21 cellular contexts compared by ENCODE assay signal in the genomic region with DNA sequence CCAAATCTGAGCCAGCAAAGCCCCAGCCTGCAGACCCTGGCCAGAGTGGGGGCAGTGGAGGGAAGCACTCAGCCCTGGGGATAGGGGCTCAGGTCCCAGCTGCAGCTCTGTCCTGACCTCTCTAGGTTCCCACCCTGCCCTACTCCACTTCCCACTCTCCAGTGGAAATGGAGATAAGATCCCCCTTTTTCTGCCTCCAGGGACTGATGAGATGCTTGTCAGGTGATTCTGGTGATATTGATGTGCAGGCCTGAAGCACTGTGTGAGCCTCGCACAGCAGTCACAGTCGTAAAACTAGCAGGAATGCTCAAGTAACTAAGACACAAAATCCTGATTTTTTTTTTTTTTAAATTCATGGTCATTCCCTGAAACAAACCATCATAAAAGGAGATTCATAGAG. TPM values are rescaled to one million over a fixed set of nuclear protein-coding genes. Genes with fewer than 3 reads are reported as not detected.
A peak's percentile ranks its signal among the peaks of the same experiment; 100 is the strongest.
DNase-seq lines count a peak whose midpoint lies in the region; ATAC-seq and TF ChIP-seq lines count a peak whose summit lies in the region.
"Had no signal": no experiment of that assay in that cellular context is flagged by ENCODE, and none has a peak within 500 bp of the region (broad histone marks: within the 10 kb centered on the region; RNA-seq: fewer than 3 reads in every experiment).

No MANE protein-coding gene starts in this region.

- H4K91ac ChIP-seq in H9 (ENCODE audit: insufficient read length, low read depth, low read length), result no peak overlapping the region

- no peak overlapping the region for H2BK120ac ChIP-seq in H9 (ENCODE audit: low read depth, low read length, poor library complexity, severe bottlenecking)

- H3K56ac ChIP-seq in H9 (ENCODE audit: insufficient read length, low read depth, low read length), result no peak overlapping the region

- H3K27ac ChIP-seq in cardiac muscle cell, result peak overlapping the region; percentile 51
- H3K27ac ChIP-seq in H9 (ENCODE audit: insufficient read length, low read depth, low read length), result no peak overlapping the region
- no peak overlapping the region for H3K27ac ChIP-seq in upper lobe of right lung
- no peak overlapping the region for H3K27ac ChIP-seq in thyroid gland
- H3K27ac ChIP-seq: C4-2B had no signal

- no peak overlapping the region for H3K4ac ChIP-seq in H9 (ENCODE audit: low read depth, low read length)

- H3T11ph ChIP-seq in H9 (ENCODE audit: low read length), result no peak overlapping the region

- no peaks in the 10 kb centered on the region for H3K27me3 ChIP-seq in cardiac muscle cell
- no peaks in the 10 kb centered on the region for H3K27me3 ChIP-seq in H9 (ENCODE audit: insufficient read depth, low read length)
- H3K27me3 ChIP-seq in upper lobe of right lung, result no peaks in the 10 kb centered on the region
- H3K27me3 ChIP-seq in thyroid gland, result no peaks in the 10 kb centered on the region
- H3K27me3 ChIP-seq: BE2C; BLaER1 treated with 17β-estradiol and CSF1 and Interleukin-3, amounts not matched to agents 10 nM and 100 nM had no signal

- intact Hi-C loops in Right ventricle myocardium inferior (cut with DNase I), result no loop called here
- intact Hi-C loops in upper lobe of right lung (cut with DNase I), result no loop called here
- intact Hi-C loops in thyroid gland (cut with DNase I), result no loop called here

- no peak for TF ChIP-seq POLR2A in thyroid gland (IDR thresholded peaks at IDR 0.05)

- H3K23ac ChIP-seq in H9 (ENCODE audit: insufficient read length, low read depth, low read length), result no peak overlapping the region

- no peak overlapping the region for H2AK5ac ChIP-seq in H9 (ENCODE audit: insufficient read length, low read length)

- peaks cover 3% of the 10 kb centered on the region for H3K23me2 ChIP-seq in H9 (ENCODE audit: insufficient read length, low read depth, low read length, poor library complexity, severe bottlenecking)

- no peak overlapping the region for H2BK15ac ChIP-seq in H9 (ENCODE audit: low read depth, low read length)

- no CpG with 5 or more reads among the region's 2 CpGs for WGBS in H9 (ENCODE audit: extremely low coverage, insufficient read length, low lambda C conversion rate)
- WGBS in thyroid gland, 2 donors, result 95 to 97% methylated on average over 2 of the region's 2 CpGs

- no peaks in the 10 kb centered on the region for H3K4me1 ChIP-seq in cardiac muscle cell (ENCODE audit: low read depth)
- no peaks in the 10 kb centered on the region for H3K4me1 ChIP-seq in H9 (ENCODE audit: insufficient read depth, low read length)
- H3K4me1 ChIP-seq in upper lobe of right lung, result no peaks in the 10 kb centered on the region
- no peaks in the 10 kb centered on the region for H3K4me1 ChIP-seq in thyroid gland
- H3K4me1 ChIP-seq: BE2C, Caco-2 had no signal

- no peak overlapping the region for H4K5ac ChIP-seq in H9 (ENCODE audit: insufficient read length, low read depth, low read length)

- DNase-seq in cardiac muscle cell (ENCODE audit: low read depth in 1 of 2, low spot score in 1 of 2), result no peak
- DNase-seq in Right ventricle myocardium inferior (ENCODE audit: missing footprints), result no peak
- no peak for DNase-seq in H9
- no peak for DNase-seq in nephron progenitor cell
- no peak for DNase-seq in upper lobe of right lung
- no peak for DNase-seq in NCI-H2107 (lab: John Stamatoyannopoulos, UW)
- DNase-seq in thyroid gland, result no peak
- DNase-seq in activated CD8-positive, alpha-beta memory T cell treated with anti-CD3 and anti-CD28 coated beads, Interleukin-2, amount 50 U/mL, for 48 hours, result no peak
- DNase-seq: 8988T; ACHN; BE2C; Caco-2; Calu3; CD4-positive, alpha-beta T cell; CD8-positive, alpha-beta T cell; DMS79 treated with DMSO at 0.1 percent for 48 hours; GF-D8 had no signal

- no peak overlapping the region for H2BK20ac ChIP-seq in H9 (ENCODE audit: low read depth, low read length, poor library complexity, severe bottlenecking)

- H3K4me3 Mint-ChIP-seq in H9 (no peak overlapping the region), nephron progenitor cell (no peak overlapping the region)
- H3K4me3 Mint-ChIP-seq: CD4-positive, alpha-beta T cell; CD8-positive, alpha-beta T cell had no signal

- no peak overlapping the region for H3K14ac ChIP-seq in H9 (ENCODE audit: insufficient read depth, low read length)

- H3K4me3 ChIP-seq in cardiac muscle cell (no peak overlapping the region), upper lobe of right lung (no peak overlapping the region), thyroid gland (replicated peaks in 1 of 3) (no peak overlapping the region)
- H3K4me3 ChIP-seq: BLaER1 treated with 17β-estradiol and CSF1 and Interleukin-3, amounts not matched to agents 10 nM and 100 nM had no signal

- H3K27ac Mint-ChIP-seq in H9 (peak overlapping the region in 2 of 3 experiments; percentile 15 to 89; a peak in 1 of 7 replicates), nephron progenitor cell (peak overlapping the region; percentile 59)
- H3K27ac Mint-ChIP-seq: CD4-positive, alpha-beta T cell; CD8-positive, alpha-beta T cell had no signal

- H3K27me3 Mint-ChIP-seq in H9 (ENCODE audit: low read depth) (no peaks in the 10 kb centered on the region), nephron progenitor cell (ENCODE audit: low read depth, poor library complexity) (no peaks in the 10 kb centered on the region)

- H2AFZ ChIP-seq in H9 (ENCODE audit: low read length), result no peak overlapping the region

- no peak overlapping the region for H4K8ac ChIP-seq in H9 (replicated peaks; ENCODE audit: insufficient read length, low read depth, low read length)

- peaks cover 4% of the 10 kb centered on the region for H3K79me1 ChIP-seq in H9 (ENCODE audit: insufficient read depth, low read depth, low read length, poor library complexity, severe bottlenecking)

- H3K36me3 ChIP-seq in cardiac muscle cell (peaks cover 39% of the 10 kb centered on the region), upper lobe of right lung (peaks cover 79% of the 10 kb centered on the region), thyroid gland (peaks cover 45 to 60% of the 10 kb centered on the region in 2 donors)

- H2BK12ac ChIP-seq in H9 (ENCODE audit: insufficient read length, low read depth, low read length), result no peak overlapping the region

- ATAC-seq in Right ventricle myocardium inferior (no peak), upper lobe of right lung (peak; percentile 9)
- ATAC-seq: CD8-positive, alpha-beta T cell had no signal

- no peak overlapping the region for H3K9ac ChIP-seq in H9 (ENCODE audit: extremely low read depth, insufficient read length, low read length)

- H3K18ac ChIP-seq in H9 (ENCODE audit: insufficient read length, low read depth, low read length), result no peak overlapping the region

- H3K9me3 Mint-ChIP-seq in H9, result no peaks in the 10 kb centered on the region
- no peaks in the 10 kb centered on the region for H3K9me3 Mint-ChIP-seq in nephron progenitor cell
- H3K9me3 Mint-ChIP-seq: CD4-positive, alpha-beta T cell; CD8-positive, alpha-beta T cell had no signal

- no peak overlapping the region for H2BK5ac ChIP-seq in H9 (ENCODE audit: insufficient read length, low read length)

- H3K79me2 ChIP-seq in H9 (ENCODE audit: insufficient read depth, low read length), result no peaks in the 10 kb centered on the region

- H3K36me3 Mint-ChIP-seq in H9 (ENCODE audit: insufficient read depth in 1 of 3, low read depth in 3 of 3), result peaks cover 37 to 70% (median 52%) of the 10 kb centered on the region in 3 experiments; a peak in 6 of 7 replicates
- peaks cover 43% of the 10 kb centered on the region for H3K36me3 Mint-ChIP-seq in nephron progenitor cell (ENCODE audit: low read depth)
- H3K36me3 Mint-ChIP-seq: CD8-positive, alpha-beta T cell had no signal

- H3K4me1 Mint-ChIP-seq in H9 (no peaks in the 10 kb centered on the region), nephron progenitor cell (peaks cover 32% of the 10 kb centered on the region)

- H4K20me1 ChIP-seq in H9 (ENCODE audit: control insufficient read depth, insufficient read depth, insufficient read length), result no peaks in the 10 kb centered on the region
- H4K20me1 ChIP-seq: BLaER1 treated with 17β-estradiol and CSF1 and Interleukin-3, amounts not matched to agents 10 nM and 100 nM had no signal

- H3K9me3 ChIP-seq in cardiac muscle cell (ENCODE audit: low read depth), result no peaks in the 10 kb centered on the region
- no peaks in the 10 kb centered on the region for H3K9me3 ChIP-seq in H9 (ENCODE audit: control insufficient read depth, low read depth, low read length)
- H3K9me3 ChIP-seq in upper lobe of right lung, result no peaks in the 10 kb centered on the region
- H3K9me3 ChIP-seq in thyroid gland, result no peaks in the 10 kb centered on the region
- H3K9me3 ChIP-seq: BE2C, Caco-2 had no signal

- H3K4me2 ChIP-seq in H9 (ENCODE audit: insufficient read depth, insufficient read length, low read length), result no peak overlapping the region

- TF ChIP-seq CTCF in cardiac muscle cell (IDR thresholded peaks at IDR 0.05; ENCODE audit: low read depth, low read length) (no peak), H9 (conservative IDR thresholded peaks at IDR 0.05) (no peak), nephron progenitor cell (IDR thresholded peaks at IDR 0.05) (no peak), upper lobe of right lung (IDR thresholded peaks at IDR 0.05) (no peak), thyroid gland (IDR thresholded peaks at IDR 0.05) (no peak)

RNA-seq across cellular contexts. Expression of gene BTBD16, which starts 55.0 kb away (rescaled TPM):
- total RNA-seq in cardiac muscle cell, result 0.09 TPM in 1 of 2 replicates, not detected in the other
- polyA plus RNA-seq in cardiac muscle cell, result 0.16 TPM in 1 of 2 replicates, not detected in the other
- total RNA-seq in Right ventricle myocardium inferior, result not detected
- total RNA-seq in H9 (2021), result not detected in 2 replicates
- total RNA-seq in upper lobe of right lung, result 0.35 TPM
- under 1 TPM in 1 of 4 donors, not detected in 3; 0.11 TPM for total RNA-seq in thyroid gland
- total RNA-seq: A673; Caco-2; CD4-positive, alpha-beta T cell; CD8-positive, alpha-beta T cell had no signal
- polyA plus RNA-seq: AG04450 had no signal
